Comparison of ENCODE assay signal across 1 cellular context in the genomic region with DNA sequence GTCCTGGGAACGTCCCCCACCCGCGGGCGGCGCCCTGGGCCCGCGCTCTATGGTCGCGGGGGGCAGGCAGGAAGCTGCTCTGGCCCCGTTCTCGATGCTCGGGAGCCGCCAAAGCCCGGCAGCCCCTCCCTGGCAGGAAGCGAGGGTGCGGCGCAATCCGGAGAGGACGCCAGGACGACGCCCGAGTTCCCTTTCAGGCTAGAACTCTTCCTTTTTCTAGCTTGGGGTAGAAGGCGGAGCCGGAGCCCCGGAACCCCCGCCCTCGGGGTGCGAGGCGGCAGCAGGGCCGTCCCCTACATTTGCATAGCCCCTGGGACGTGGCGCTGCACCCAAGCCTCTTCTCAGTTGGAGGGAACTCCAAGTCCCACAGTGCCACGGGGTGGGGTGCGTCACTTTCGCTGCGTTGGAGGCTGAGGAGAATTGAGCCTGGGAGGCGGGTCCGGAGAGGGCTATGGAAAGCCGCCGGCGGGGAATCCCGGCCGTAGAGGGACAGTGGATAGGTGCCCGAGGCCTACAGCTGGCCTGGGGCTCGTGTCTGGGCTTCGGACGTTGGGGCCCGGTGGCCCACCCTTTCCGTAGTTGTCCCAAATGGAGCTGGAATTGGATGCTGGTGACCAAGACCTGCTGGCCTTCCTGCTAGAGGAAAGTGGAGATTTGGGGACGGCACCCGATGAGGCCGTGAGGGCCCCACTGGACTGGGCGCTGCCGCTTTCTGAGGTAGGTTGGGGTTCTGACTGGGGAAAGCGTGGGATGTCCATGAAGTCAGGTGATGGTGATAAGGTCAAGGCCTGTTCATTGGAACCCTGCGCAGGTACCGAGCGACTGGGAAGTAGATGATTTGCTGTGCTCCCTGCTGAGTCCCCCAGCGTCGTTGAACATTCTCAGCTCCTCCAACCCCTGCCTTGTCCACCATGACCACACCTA.
TF ChIP-seq lines count a peak whose summit lies in the region.

A gene with protein sequence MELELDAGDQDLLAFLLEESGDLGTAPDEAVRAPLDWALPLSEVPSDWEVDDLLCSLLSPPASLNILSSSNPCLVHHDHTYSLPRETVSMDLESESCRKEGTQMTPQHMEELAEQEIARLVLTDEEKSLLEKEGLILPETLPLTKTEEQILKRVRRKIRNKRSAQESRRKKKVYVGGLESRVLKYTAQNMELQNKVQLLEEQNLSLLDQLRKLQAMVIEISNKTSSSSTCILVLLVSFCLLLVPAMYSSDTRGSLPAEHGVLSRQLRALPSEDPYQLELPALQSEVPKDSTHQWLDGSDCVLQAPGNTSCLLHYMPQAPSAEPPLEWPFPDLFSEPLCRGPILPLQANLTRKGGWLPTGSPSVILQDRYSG (plus strand): TSS at position 482 of the 924 bp plus-strand sequence. CDS start 107 bp downstream, at position 589.
A gene with protein sequence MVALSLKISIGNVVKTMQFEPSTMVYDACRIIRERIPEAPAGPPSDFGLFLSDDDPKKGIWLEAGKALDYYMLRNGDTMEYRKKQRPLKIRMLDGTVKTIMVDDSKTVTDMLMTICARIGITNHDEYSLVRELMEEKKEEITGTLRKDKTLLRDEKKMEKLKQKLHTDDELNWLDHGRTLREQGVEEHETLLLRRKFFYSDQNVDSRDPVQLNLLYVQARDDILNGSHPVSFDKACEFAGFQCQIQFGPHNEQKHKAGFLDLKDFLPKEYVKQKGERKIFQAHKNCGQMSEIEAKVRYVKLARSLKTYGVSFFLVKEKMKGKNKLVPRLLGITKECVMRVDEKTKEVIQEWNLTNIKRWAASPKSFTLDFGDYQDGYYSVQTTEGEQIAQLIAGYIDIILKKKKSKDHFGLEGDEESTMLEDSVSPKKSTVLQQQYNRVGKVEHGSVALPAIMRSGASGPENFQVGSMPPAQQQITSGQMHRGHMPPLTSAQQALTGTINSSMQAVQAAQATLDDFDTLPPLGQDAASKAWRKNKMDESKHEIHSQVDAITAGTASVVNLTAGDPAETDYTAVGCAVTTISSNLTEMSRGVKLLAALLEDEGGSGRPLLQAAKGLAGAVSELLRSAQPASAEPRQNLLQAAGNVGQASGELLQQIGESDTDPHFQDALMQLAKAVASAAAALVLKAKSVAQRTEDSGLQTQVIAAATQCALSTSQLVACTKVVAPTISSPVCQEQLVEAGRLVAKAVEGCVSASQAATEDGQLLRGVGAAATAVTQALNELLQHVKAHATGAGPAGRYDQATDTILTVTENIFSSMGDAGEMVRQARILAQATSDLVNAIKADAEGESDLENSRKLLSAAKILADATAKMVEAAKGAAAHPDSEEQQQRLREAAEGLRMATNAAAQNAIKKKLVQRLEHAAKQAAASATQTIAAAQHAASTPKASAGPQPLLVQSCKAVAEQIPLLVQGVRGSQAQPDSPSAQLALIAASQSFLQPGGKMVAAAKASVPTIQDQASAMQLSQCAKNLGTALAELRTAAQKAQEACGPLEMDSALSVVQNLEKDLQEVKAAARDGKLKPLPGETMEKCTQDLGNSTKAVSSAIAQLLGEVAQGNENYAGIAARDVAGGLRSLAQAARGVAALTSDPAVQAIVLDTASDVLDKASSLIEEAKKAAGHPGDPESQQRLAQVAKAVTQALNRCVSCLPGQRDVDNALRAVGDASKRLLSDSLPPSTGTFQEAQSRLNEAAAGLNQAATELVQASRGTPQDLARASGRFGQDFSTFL (N-terminal part only) (minus strand): TSS at position 11 of the 924 bp plus-strand sequence. CDS start 6,501 bp downstream, outside the sequence.

TF ChIP-seq in HepG2, 621 proteins besides CTCF, POLR2A, EP300 and RAD21 (continued from another document and continues in another):
- TF ChIP-seq, protein P1, sequence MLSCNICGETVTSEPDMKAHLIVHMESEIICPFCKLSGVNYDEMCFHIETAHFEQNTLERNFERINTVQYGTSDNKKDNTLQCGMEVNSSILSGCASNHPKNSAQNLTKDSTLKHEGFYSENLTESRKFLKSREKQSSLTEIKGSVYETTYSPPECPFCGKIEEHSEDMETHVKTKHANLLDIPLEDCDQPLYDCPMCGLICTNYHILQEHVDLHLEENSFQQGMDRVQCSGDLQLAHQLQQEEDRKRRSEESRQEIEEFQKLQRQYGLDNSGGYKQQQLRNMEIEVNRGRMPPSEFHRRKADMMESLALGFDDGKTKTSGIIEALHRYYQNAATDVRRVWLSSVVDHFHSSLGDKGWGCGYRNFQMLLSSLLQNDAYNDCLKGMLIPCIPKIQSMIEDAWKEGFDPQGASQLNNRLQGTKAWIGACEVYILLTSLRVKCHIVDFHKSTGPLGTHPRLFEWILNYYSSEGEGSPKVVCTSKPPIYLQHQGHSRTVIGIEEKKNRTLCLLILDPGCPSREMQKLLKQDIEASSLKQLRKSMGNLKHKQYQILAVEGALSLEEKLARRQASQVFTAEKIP (CRISPR knock-in tag; IDR thresholded peaks at IDR 0.05; ENCODE audit: borderline replicate concordance), result no peak
- TF ChIP-seq ZNF883 (CRISPR knock-in tag; IDR thresholded peaks at IDR 0.05; ENCODE audit: not compliant biosample characterization) (peak; percentile 23), TBX3 (IDR thresholded peaks at IDR 0.05; ENCODE audit: borderline replicate concordance) (no peak), ZBTB21 (CRISPR knock-in tag; IDR thresholded peaks at IDR 0.05) (peak; percentile 57; the same call in 1 of the 2 replicates), DR1 (CRISPR knock-in tag; IDR thresholded peaks at IDR 0.05) (peak; percentile 88), ASH2L (IDR thresholded peaks at IDR 0.05; ENCODE audit: insufficient read length, low read depth, low read length) (peak; percentile 83), PCBP1 (IDR thresholded peaks at IDR 0.05; ENCODE audit: borderline replicate concordance, low read depth, low read length) (0 out of 2 replicates have a peak, but pooled peaks have one; percentile 39), ZNF891 (CRISPR knock-in tag; IDR thresholded peaks at IDR 0.05) (peak; percentile 93), TGIF2 (CRISPR knock-in tag; IDR thresholded peaks at IDR 0.05) (peak; percentile 84), KMT2B (CRISPR knock-in tag; IDR thresholded peaks at IDR 0.05) (peak; percentile 53), ZNF563 (CRISPR knock-in tag; IDR thresholded peaks at IDR 0.05) (peak; percentile 81), ZNF607 (CRISPR knock-in tag; IDR thresholded peaks at IDR 0.05; ENCODE audit: borderline replicate concordance) (no peak; the same call in 1 of the 2 replicates), ELF3 (CRISPR knock-in tag; IDR thresholded peaks at IDR 0.05) (peak; percentile 94), GFI1 (CRISPR knock-in tag; IDR thresholded peaks at IDR 0.05; ENCODE audit: borderline replicate concordance) (peak; percentile 62; the same call in 1 of the 2 replicates), PAF1 (CRISPR knock-in tag; IDR thresholded peaks at IDR 0.05) (no peak), TBL1XR1 (IDR thresholded peaks at IDR 0.05; ENCODE audit: borderline replicate concordance, low read length, partially characterized antibody) (no peak), TCF12 (IDR thresholded peaks at IDR 0.05) (no peak), TCF12 (CRISPR knock-in tag; IDR thresholded peaks at IDR 0.05) (0 out of 2 replicates have a peak, but pooled peaks have one; percentile 21), ELF4 (CRISPR knock-in tag; IDR thresholded peaks at IDR 0.05; ENCODE audit: borderline replicate concordance) (0 out of 2 replicates have a peak, but pooled peaks have one; percentile 17), NONO (IDR thresholded peaks at IDR 0.05) (no peak), NONO (CRISPR knock-in tag; conservative IDR thresholded peaks at IDR 0.05) (peak; percentile 88), GABPA (IDR thresholded peaks at IDR 0.05; ENCODE audit: low read depth, low read length) (peak; percentile 89), GABPA (CRISPR knock-in tag; IDR thresholded peaks at IDR 0.05; ENCODE audit: low read depth) (peak; percentile 93), CREM (IDR thresholded peaks at IDR 0.05) (peak; percentile 95), CREM (CRISPR knock-in tag; IDR thresholded peaks at IDR 0.05) (peak; percentile 30; the same call in 1 of the 2 replicates), RBFOX2 (IDR thresholded peaks at IDR 0.05; ENCODE audit: low read depth, low read length) (peak; percentile 92), ZNF33B (CRISPR knock-in tag; IDR thresholded peaks at IDR 0.05) (0 out of 2 replicates have a peak, but pooled peaks have one; percentile 26), MTF2 (CRISPR knock-in tag; IDR thresholded peaks at IDR 0.05; ENCODE audit: borderline replicate concordance) (no peak), ERF (CRISPR knock-in tag; IDR thresholded peaks at IDR 0.05) (peak; percentile 73; the same call in 1 of the 2 replicates), TARDBP (CRISPR knock-in tag; IDR thresholded peaks at IDR 0.05) (peak; percentile 96), ETV5 (CRISPR knock-in tag; IDR thresholded peaks at IDR 0.05; ENCODE audit: borderline replicate concordance) (peak; percentile 94), AGO2 (optimal IDR thresholded peaks at IDR 0.05; ENCODE audit: low read depth, low read length) (peak; percentile 87), GABPB1 (CRISPR knock-in tag; IDR thresholded peaks at IDR 0.05) (peak; percentile 96), FOXM1 (CRISPR knock-in tag; IDR thresholded peaks at IDR 0.05) (0 out of 2 replicates have a peak, but pooled peaks have one; percentile 10), ZSCAN25 (CRISPR knock-in tag; IDR thresholded peaks at IDR 0.05) (peak; percentile 52; the same call in 1 of the 2 replicates), NR2F1 (CRISPR knock-in tag; IDR thresholded peaks at IDR 0.05) (peak in 1 of 2 experiments; percentile 16; a peak in 1 of 4 replicates), ZNF761 (CRISPR knock-in tag; conservative IDR thresholded peaks at IDR 0.05) (no peak), NFYC (CRISPR knock-in tag; IDR thresholded peaks at IDR 0.05) (0 out of 2 replicates have a peak, but pooled peaks have one; percentile 51)
- TF ChIP-seq, protein P2, sequence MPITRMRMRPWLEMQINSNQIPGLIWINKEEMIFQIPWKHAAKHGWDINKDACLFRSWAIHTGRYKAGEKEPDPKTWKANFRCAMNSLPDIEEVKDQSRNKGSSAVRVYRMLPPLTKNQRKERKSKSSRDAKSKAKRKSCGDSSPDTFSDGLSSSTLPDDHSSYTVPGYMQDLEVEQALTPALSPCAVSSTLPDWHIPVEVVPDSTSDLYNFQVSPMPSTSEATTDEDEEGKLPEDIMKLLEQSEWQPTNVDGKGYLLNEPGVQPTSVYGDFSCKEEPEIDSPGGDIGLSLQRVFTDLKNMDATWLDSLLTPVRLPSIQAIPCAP (CRISPR knock-in tag; IDR thresholded peaks at IDR 0.05; ENCODE audit: low read depth), result no peak
- TF ChIP-seq, protein P3, sequence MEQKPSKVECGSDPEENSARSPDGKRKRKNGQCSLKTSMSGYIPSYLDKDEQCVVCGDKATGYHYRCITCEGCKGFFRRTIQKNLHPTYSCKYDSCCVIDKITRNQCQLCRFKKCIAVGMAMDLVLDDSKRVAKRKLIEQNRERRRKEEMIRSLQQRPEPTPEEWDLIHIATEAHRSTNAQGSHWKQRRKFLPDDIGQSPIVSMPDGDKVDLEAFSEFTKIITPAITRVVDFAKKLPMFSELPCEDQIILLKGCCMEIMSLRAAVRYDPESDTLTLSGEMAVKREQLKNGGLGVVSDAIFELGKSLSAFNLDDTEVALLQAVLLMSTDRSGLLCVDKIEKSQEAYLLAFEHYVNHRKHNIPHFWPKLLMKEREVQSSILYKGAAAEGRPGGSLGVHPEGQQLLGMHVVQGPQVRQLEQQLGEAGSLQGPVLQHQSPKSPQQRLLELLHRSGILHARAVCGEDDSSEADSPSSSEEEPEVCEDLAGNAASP (CRISPR knock-in tag; IDR thresholded peaks at IDR 0.05; ENCODE audit: borderline replicate concordance), result 0 out of 2 replicates have a peak, but pooled peaks have one; percentile 46
- TF ChIP-seq, protein P4, sequence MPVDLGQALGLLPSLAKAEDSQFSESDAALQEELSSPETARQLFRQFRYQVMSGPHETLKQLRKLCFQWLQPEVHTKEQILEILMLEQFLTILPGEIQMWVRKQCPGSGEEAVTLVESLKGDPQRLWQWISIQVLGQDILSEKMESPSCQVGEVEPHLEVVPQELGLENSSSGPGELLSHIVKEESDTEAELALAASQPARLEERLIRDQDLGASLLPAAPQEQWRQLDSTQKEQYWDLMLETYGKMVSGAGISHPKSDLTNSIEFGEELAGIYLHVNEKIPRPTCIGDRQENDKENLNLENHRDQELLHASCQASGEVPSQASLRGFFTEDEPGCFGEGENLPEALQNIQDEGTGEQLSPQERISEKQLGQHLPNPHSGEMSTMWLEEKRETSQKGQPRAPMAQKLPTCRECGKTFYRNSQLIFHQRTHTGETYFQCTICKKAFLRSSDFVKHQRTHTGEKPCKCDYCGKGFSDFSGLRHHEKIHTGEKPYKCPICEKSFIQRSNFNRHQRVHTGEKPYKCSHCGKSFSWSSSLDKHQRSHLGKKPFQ (CRISPR knock-in tag; IDR thresholded peaks at IDR 0.05; ENCODE audit: insufficient replicate concordance), result peak; percentile 73
- TF ChIP-seq, protein P5, sequence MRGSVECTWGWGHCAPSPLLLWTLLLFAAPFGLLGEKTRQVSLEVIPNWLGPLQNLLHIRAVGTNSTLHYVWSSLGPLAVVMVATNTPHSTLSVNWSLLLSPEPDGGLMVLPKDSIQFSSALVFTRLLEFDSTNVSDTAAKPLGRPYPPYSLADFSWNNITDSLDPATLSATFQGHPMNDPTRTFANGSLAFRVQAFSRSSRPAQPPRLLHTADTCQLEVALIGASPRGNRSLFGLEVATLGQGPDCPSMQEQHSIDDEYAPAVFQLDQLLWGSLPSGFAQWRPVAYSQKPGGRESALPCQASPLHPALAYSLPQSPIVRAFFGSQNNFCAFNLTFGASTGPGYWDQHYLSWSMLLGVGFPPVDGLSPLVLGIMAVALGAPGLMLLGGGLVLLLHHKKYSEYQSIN (CRISPR knock-in tag; IDR thresholded peaks at IDR 0.05; ENCODE audit: borderline replicate concordance), result no peak
- TF ChIP-seq, protein P6, sequence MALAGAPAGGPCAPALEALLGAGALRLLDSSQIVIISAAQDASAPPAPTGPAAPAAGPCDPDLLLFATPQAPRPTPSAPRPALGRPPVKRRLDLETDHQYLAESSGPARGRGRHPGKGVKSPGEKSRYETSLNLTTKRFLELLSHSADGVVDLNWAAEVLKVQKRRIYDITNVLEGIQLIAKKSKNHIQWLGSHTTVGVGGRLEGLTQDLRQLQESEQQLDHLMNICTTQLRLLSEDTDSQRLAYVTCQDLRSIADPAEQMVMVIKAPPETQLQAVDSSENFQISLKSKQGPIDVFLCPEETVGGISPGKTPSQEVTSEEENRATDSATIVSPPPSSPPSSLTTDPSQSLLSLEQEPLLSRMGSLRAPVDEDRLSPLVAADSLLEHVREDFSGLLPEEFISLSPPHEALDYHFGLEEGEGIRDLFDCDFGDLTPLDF (CRISPR knock-in tag; IDR thresholded peaks at IDR 0.05), result peak; percentile 91
